ENCODE assay signal across 11 cellular contexts in genomic region chr13:76955236-76955635, GRCh38. TPM values are rescaled to one million over a fixed set of nuclear protein-coding genes. Genes with fewer than 3 reads are reported as not detected.
"Had no signal": no experiment of that assay in that cellular context is flagged by ENCODE, and none has a peak within 500 bp of the region (broad histone marks: within the 10 kb centered on the region; RNA-seq: fewer than 3 reads in every experiment).

No MANE protein-coding gene starts in this region.

- H3K27ac ChIP-seq: GM23248 had no signal

- DNase-seq: GOT3, H7, HFFc6, KBM-7 had no signal

- H3K4me1 ChIP-seq: HAP-1 had no signal

- H3K4me3 ChIP-seq: GM23248, HAP-1 had no signal

- H2AFZ ChIP-seq: GM23248 had no signal

- FAIRE-seq: HTR-8/SVneo had no signal

- H3K9ac ChIP-seq: GM23248 had no signal

- H3K36me3 ChIP-seq: HAP-1 had no signal

- H3K9me3 ChIP-seq: HAP-1 had no signal

- ATAC-seq: HCT116 had no signal

RNA-seq across cellular contexts. Expression of gene ACOD1, which starts 6.9 kb away (rescaled TPM):
- total RNA-seq: GM23248, H4, H7, HFFc6, HT-29 had no signal
- polyA plus RNA-seq: GM23248, IgD-negative memory B cell had no signal
